Comparison of ENCODE assay signal across 17 cellular contexts in the genomic region with DNA sequence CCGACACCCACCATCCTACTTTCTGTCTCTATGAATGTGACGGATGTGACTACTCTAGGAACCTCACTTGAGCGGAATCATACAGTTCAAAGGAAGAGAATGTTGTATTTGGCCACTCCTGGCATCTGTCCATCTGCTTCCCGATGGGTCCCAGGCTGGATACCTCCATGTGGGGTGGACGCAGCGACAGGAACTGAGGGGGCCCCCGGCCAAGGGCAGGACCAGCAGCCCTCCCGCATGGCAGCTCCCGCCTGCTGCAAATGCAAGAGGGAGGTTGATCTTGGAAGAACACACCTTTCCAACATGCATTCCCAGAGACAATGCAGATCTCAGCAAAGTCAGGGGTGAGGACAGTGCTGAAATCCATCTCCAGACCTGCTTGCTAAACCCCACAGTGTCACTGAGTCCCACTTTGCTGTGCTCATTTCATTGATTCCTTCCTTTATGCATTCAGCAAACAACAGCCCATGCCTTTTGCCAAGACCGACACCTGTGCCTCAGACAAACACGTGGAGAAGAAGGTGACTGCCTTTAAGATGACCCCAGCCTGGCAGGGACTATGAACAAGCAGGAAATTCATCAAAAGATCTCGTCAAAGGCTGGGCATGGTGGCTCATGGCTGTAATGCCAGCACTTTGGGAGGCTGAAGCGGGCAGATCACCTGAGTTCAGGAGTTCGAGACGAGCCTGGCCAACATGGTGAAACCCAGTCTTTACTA.
DNase-seq lines count a peak whose midpoint lies in the region; ATAC-seq and TF ChIP-seq lines count a peak whose summit lies in the region.
"Had no signal": no experiment of that assay in that cellular context is flagged by ENCODE, and none has a peak within 500 bp of the region (broad histone marks: within the 10 kb centered on the region; RNA-seq: fewer than 3 reads in every experiment).

No MANE protein-coding gene starts in this region.

- TF ChIP-seq CTCF in right atrium auricular region (IDR thresholded peaks at IDR 0.05) (no peak), progenitor cell of endocrine pancreas (IDR thresholded peaks at IDR 0.05; ENCODE audit: unreplicated experiment) (no peak)

- H3K27ac ChIP-seq in right atrium auricular region (no peak overlapping the region), iPS-20b (ENCODE audit: low read length) (no peak overlapping the region)
- H3K27ac ChIP-seq: BLaER1 treated with 17β-estradiol and CSF1 and Interleukin-3, amounts not matched to agents 10 nM and 100 nM had no signal

- H3K9ac ChIP-seq in iPS-20b (ENCODE audit: low read depth, low read length), result peak overlapping the region; percentile 34; the same call in 1 of the 2 replicates
- H3K9ac ChIP-seq: BLaER1 treated with 17β-estradiol and CSF1 and Interleukin-3, amounts not matched to agents 10 nM and 100 nM had no signal

- no peaks in the 10 kb centered on the region for H3K27me3 Mint-ChIP-seq in progenitor cell of endocrine pancreas
- H3K27me3 Mint-ChIP-seq: CD4-positive, CD25-positive, alpha-beta regulatory T cell had no signal

- H3K36me3 ChIP-seq in right atrium auricular region (no peaks in the 10 kb centered on the region), iPS-20b (ENCODE audit: insufficient read depth, low read depth, low read length) (no peaks in the 10 kb centered on the region)
- H3K36me3 ChIP-seq: BLaER1 treated with 17β-estradiol and CSF1 and Interleukin-3, amounts not matched to agents 10 nM and 100 nM had no signal

- H3K9me3 Mint-ChIP-seq in progenitor cell of endocrine pancreas (ENCODE audit: low read depth), result no peaks in the 10 kb centered on the region

- no peaks in the 10 kb centered on the region for H3K36me3 Mint-ChIP-seq in progenitor cell of endocrine pancreas (ENCODE audit: insufficient read depth)
- H3K36me3 Mint-ChIP-seq: CD4-positive, CD25-positive, alpha-beta regulatory T cell had no signal

- no peaks in the 10 kb centered on the region for H3K27me3 ChIP-seq in right atrium auricular region
- H3K27me3 ChIP-seq in iPS-20b (ENCODE audit: insufficient read depth, low read length), result no peaks in the 10 kb centered on the region

- no peaks in the 10 kb centered on the region for H3K4me1 ChIP-seq in right atrium auricular region
- peaks cover 56% of the 10 kb centered on the region; the same call in 1 of the 2 replicates for H3K4me1 ChIP-seq in iPS-20b (ENCODE audit: insufficient read depth, low read length)

- H3K4me1 Mint-ChIP-seq in progenitor cell of endocrine pancreas (ENCODE audit: low read depth), result no peaks in the 10 kb centered on the region
- H3K4me1 Mint-ChIP-seq: CD4-positive, CD25-positive, alpha-beta regulatory T cell had no signal

- DNase-seq in Right ventricle myocardium superior (peak; percentile 12), right atrium auricular region (ENCODE audit: low spot score) (no peak), NCI-H69 (lab: John Stamatoyannopoulos, UW) (peak; percentile 60), progenitor cell of endocrine pancreas (ENCODE audit: low spot score, unreplicated experiment) (no peak), DMS 273 treated with DMSO at 0.1 percent for 48 hours (lab: John Stamatoyannopoulos, UW) (no peak), cerebellar nuclear complex (lab: John Stamatoyannopoulos, UW) (no peak), DMS79 treated with DMSO at 0.1 percent for 48 hours (lab: John Stamatoyannopoulos, UW) (no peak)
- DNase-seq: 8988T; ACHN; CD4-positive, CD25-positive, alpha-beta regulatory T cell; GOT3; HCEC 1CT; HFFc6 had no signal

- H3K4me3 ChIP-seq in right atrium auricular region (no peak overlapping the region), iPS-20b (ENCODE audit: low read length) (no peak overlapping the region)
- H3K4me3 ChIP-seq: BLaER1 treated with 17β-estradiol and CSF1 and Interleukin-3, amounts not matched to agents 10 nM and 100 nM; GM12878 had no signal

- H3K4me3 Mint-ChIP-seq in progenitor cell of endocrine pancreas (ENCODE audit: low read depth), result no peak overlapping the region
- H3K4me3 Mint-ChIP-seq: CD4-positive, CD25-positive, alpha-beta regulatory T cell; HFFc6; IgD-negative memory B cell had no signal

- H3K9me3 ChIP-seq in right atrium auricular region (no peaks in the 10 kb centered on the region), iPS-20b (ENCODE audit: insufficient read depth, low read depth, low read length) (no peaks in the 10 kb centered on the region)
- H3K9me3 ChIP-seq: BLaER1 treated with 17β-estradiol and CSF1 and Interleukin-3, amounts not matched to agents 10 nM and 100 nM had no signal

- peak overlapping the region; percentile 22 for H3K27ac Mint-ChIP-seq in progenitor cell of endocrine pancreas
- H3K27ac Mint-ChIP-seq: CD4-positive, CD25-positive, alpha-beta regulatory T cell; HFFc6 had no signal

- no peak for ATAC-seq in Right ventricle myocardium superior (ENCODE audit: poor library complexity)

- intact Hi-C loops in Right ventricle myocardium superior (cut with DNase I), result no loop called here

Comparison
In these comparisons a context has a peak if more than half of its experiments do, and no peak if none do; other contexts are left out.
1. DNase-seq: peak in Right ventricle myocardium superior (single experiment) and NCI-H69 (single experiment); none in right atrium auricular region (single experiment), progenitor cell of endocrine pancreas (single experiment), DMS 273 treated with DMSO at 0.1 percent for 48 hours (single experiment), cerebellar nuclear complex (0 of 2) and DMS79 treated with DMSO at 0.1 percent for 48 hours (single experiment).